In genomic region chr11:130037058-130037457, GRCh38 we compare ENCODE assay signal across 1 cellular context.
TF ChIP-seq lines count a peak whose summit lies in the region.

No MANE protein-coding gene starts in this region.

TF ChIP-seq in WTC11, 78 proteins besides CTCF, POLR2A, EP300 and RAD21 (continued from another document):
- TF ChIP-seq E2F5 (CRISPR knock-in tag; IDR thresholded peaks at IDR 0.05) = no peak
- TF ChIP-seq NFATC4 (CRISPR knock-in tag; IDR thresholded peaks at IDR 0.05) = no peak
- no peak for TF ChIP-seq ZNF121 (CRISPR knock-in tag; IDR thresholded peaks at IDR 0.05)
- TF ChIP-seq AFF4 (CRISPR knock-in tag; IDR thresholded peaks at IDR 0.05; ENCODE audit: borderline replicate concordance) = no peak
- TF ChIP-seq GTF2I (CRISPR knock-in tag; conservative IDR thresholded peaks at IDR 0.05) = no peak
- no peak for TF ChIP-seq TCF7 (CRISPR knock-in tag; IDR thresholded peaks at IDR 0.05; ENCODE audit: low read depth)
- TF ChIP-seq ZBTB21 (CRISPR knock-in tag; IDR thresholded peaks at IDR 0.05; ENCODE audit: borderline replicate concordance) = no peak
- no peak for TF ChIP-seq ETV6 (CRISPR knock-in tag; IDR thresholded peaks at IDR 0.05)
TF ChIP-seq in WTC11: peak in this region for 0.
